In the genomic region with DNA sequence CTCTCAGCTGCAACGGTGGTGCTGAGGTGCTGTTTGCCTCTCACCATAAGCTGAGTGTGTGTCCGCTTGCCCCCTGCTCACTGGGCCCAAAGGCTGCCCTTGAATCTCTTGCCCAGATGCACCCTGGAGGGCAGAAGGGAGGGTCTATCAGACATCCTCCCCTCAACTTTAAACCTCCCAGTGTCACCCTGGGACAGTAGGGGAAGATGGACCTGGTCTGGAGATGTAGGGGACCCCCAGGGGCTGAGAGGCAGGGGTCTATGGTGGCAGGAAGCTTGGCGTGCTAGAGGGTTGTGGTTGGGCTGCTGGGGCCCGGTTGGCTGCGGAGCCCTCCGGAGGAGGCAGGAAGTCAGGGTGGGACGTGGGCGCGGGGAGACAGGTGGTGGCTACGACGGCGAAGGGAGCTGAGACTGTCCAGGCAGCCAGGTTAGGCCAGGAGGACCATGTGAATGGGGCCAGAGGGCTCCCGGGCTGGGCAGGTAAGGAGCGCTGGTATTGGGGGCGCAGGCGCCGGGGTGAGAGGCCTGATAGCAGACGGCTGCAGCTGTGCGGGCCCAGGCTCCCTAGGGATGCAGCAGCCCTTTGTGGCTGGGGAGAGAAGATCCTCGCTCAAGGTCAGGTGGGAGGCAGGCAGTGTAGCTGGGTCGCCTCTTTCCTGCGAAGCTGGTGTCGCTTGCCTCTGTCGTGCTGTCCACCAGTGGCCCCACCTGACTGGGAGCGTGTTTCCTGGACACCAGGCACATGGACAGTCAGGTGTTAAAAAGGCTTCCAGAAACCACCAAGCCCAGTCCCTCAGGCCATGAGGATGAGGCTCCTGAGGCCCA, we compare ENCODE assay signal across 8 cellular contexts.
A peak's percentile ranks its signal among the peaks of the same experiment; 100 is the strongest.
DNase-seq lines count a peak whose midpoint lies in the region; TF ChIP-seq lines count a peak whose summit lies in the region.

TSS of gene LCK (plus strand) at position 373 of the 824 bp plus-strand sequence. CDS start 23,065 bp downstream, outside the sequence.

- H3K9me3 ChIP-seq in BLaER1 treated with 17β-estradiol and CSF1 and Interleukin-3, amounts not matched to agents 10 nM and 100 nM (replicated peaks in 1 of 11), result no peaks in the 10 kb centered on the region
- H3K9me3 ChIP-seq in OCI-LY1 (ENCODE audit: low read length) (no peaks in the 10 kb centered on the region), neuron (ENCODE audit: low read length) (no peaks in the 10 kb centered on the region)

- no peak within 1 kb of the TSS for H2AFZ ChIP-seq in OCI-LY1 (ENCODE audit: low read length)
- H2AFZ ChIP-seq in neuron (ENCODE audit: low read depth, low read length), result peak within 1 kb of the TSS; percentile 66

- peak within 1 kb of the TSS; percentile 80 to 98 (median 94) for H3K4me2 ChIP-seq in BLaER1 treated with 17β-estradiol and CSF1 and Interleukin-3, amounts not matched to agents 10 nM and 100 nM
- peak within 1 kb of the TSS; percentile 69 for H3K4me2 ChIP-seq in OCI-LY1 (ENCODE audit: low read length)

- H3K4me1 ChIP-seq in BLaER1 treated with 17β-estradiol and CSF1 and Interleukin-3, amounts not matched to agents 10 nM and 100 nM, result peaks cover 72 to 100% (median 88%) of the 10 kb centered on the region in 10 experiments
- H3K4me1 ChIP-seq in OCI-LY1 (ENCODE audit: insufficient read depth, low read length, severe bottlenecking) (peaks cover 95% of the 10 kb centered on the region), neuron (ENCODE audit: insufficient read depth, low read length) (peaks cover 13% of the 10 kb centered on the region)

- no peaks in the 10 kb centered on the region for H3K9me2 ChIP-seq in OCI-LY1 (ENCODE audit: low read depth, low read length)

- peaks cover 10% of the 10 kb centered on the region for H3F3A ChIP-seq in OCI-LY1 (ENCODE audit: insufficient read depth, low read length)

- H3K27ac ChIP-seq in BLaER1 treated with 17β-estradiol and CSF1 and Interleukin-3, amounts not matched to agents 10 nM and 100 nM, result peak within 1 kb of the TSS in 8 of 11 experiments; percentile 58 to 89 (median 79); a peak in 17 of 22 replicates
- peak within 1 kb of the TSS; percentile 100 for H3K27ac ChIP-seq in OCI-LY1 (ENCODE audit: low read depth, low read length, poor library complexity, severe bottlenecking)

- H4K20me1 ChIP-seq in BLaER1 treated with 17β-estradiol and CSF1 and Interleukin-3, amounts not matched to agents 10 nM and 100 nM, result peaks cover 0 to 16% (median 0%) of the 10 kb centered on the region in 11 experiments; a peak in 1 of 22 replicates
- H4K20me1 ChIP-seq in OCI-LY1 (ENCODE audit: insufficient read depth, low read length), result no peaks in the 10 kb centered on the region

- no peak for TF ChIP-seq CTCF in OCI-LY1 (IDR thresholded peaks at IDR 0.05; ENCODE audit: low read length)

- H3K27me3 ChIP-seq in BLaER1 treated with 17β-estradiol and CSF1 and Interleukin-3, amounts not matched to agents 10 nM and 100 nM, result peaks cover 0 to 6% (median 0%) of the 10 kb centered on the region in 11 experiments; a peak in 1 of 22 replicates
- H3K27me3 ChIP-seq in OCI-LY1 (ENCODE audit: insufficient read depth, low read length) (no peaks in the 10 kb centered on the region), neuron (ENCODE audit: insufficient read depth, low read length) (no peaks in the 10 kb centered on the region)

- peak in 3 of 4 experiments; percentile 19 to 53 (median 37) for DNase-seq in activated naive CD4-positive, alpha-beta T cell (lab: John Stamatoyannopoulos, UW)
- no peak for DNase-seq in SW480 (ENCODE audit: low spot score)
- no peak for DNase-seq in kidney glomerular epithelial cell (lab: John Stamatoyannopoulos, UW)
- DNase-seq in medulla oblongata (ENCODE audit: extremely low spot score), result no peak
- DNase-seq in NCI-H2107 (lab: John Stamatoyannopoulos, UW), result no peak

- no peaks in the 10 kb centered on the region for H3K36me3 ChIP-seq in BLaER1 treated with 17β-estradiol and CSF1 and Interleukin-3, amounts not matched to agents 10 nM and 100 nM
- H3K36me3 ChIP-seq in OCI-LY1 (ENCODE audit: insufficient read depth, low read length), result no peaks in the 10 kb centered on the region
- no peaks in the 10 kb centered on the region for H3K36me3 ChIP-seq in neuron (ENCODE audit: insufficient read depth, low read length)

- peak within 1 kb of the TSS in 7 of 10 experiments; percentile 1 to 54 (median 28); a peak in 12 of 20 replicates for H3K4me3 ChIP-seq in BLaER1 treated with 17β-estradiol and CSF1 and Interleukin-3, amounts not matched to agents 10 nM and 100 nM
- peak within 1 kb of the TSS; percentile 50 for H3K4me3 ChIP-seq in OCI-LY1 (ENCODE audit: low read depth, low read length, poor library complexity, severe bottlenecking)
- no peak within 1 kb of the TSS for H3K4me3 ChIP-seq in neuron (ENCODE audit: low read length)

- no peaks in the 10 kb centered on the region for H3K79me2 ChIP-seq in OCI-LY1 (ENCODE audit: insufficient read depth, low read length)

- peak within 1 kb of the TSS in 8 of 11 experiments; percentile 40 to 80 (median 65); a peak in 16 of 22 replicates for H3K9ac ChIP-seq in BLaER1 treated with 17β-estradiol and CSF1 and Interleukin-3, amounts not matched to agents 10 nM and 100 nM
- H3K9ac ChIP-seq in OCI-LY1 (ENCODE audit: low read length), result peak within 1 kb of the TSS; percentile 74

Comparison
In these comparisons a context has a peak if more than half of its experiments do, and no peak if none do; other contexts are left out.
1. DNase-seq: peak in activated naive CD4-positive, alpha-beta T cell (3 of 4); none in SW480 (single experiment), kidney glomerular epithelial cell (single experiment), medulla oblongata (single experiment) and NCI-H2107 (single experiment).